15 cellular contexts compared by ENCODE assay signal in genomic region chr11:27414644-27415043, GRCh38. TPM values are rescaled to one million over a fixed set of nuclear protein-coding genes. Genes with fewer than 3 reads are reported as not detected.
DNase-seq lines count a peak whose midpoint lies in the region; TF ChIP-seq lines count a peak whose summit lies in the region.
"Had no signal": no experiment of that assay in that cellular context is flagged by ENCODE, and none has a peak within 500 bp of the region (broad histone marks: within the 10 kb centered on the region; RNA-seq: fewer than 3 reads in every experiment).

No MANE protein-coding gene starts in this region.

- H3K4me1 ChIP-seq in subcutaneous abdominal adipose tissue (ENCODE audit: control insufficient read depth in 5 of 5, insufficient read depth in 5 of 5, low read length in 5 of 5) (peaks cover 0 to 17% (median 4%) of the 10 kb centered on the region in 5 donors), A673 (ENCODE audit: insufficient read depth, low read length, poor library complexity, severe bottlenecking) (no peaks in the 10 kb centered on the region)

- POLR2A ChIA-PET in A673 (lab: Charles Lee; ENCODE audit: low non-redundant PET), result no interaction called here
- POLR2A ChIA-PET in activated CD4-positive, alpha-beta T cell treated with anti-CD3 and anti-CD28 coated beads, Interleukin-2, amount 10 ng/mL, durations not matched to agents 7 days and 5 days (lab: Charles Lee), result no interaction called here

- TF ChIP-seq POLR2A in erythroblast (IDR thresholded peaks at IDR 0.05; ENCODE audit: low read length), result no peak

- no TSS peak for BruUV-seq in A673 (replicated peaks; lab: Mats Ljungman, UMichigan)

- intact Hi-C loops in A673 (cut with micrococcal nuclease; ENCODE audit: unreplicated experiment), result no loop called here

- no peaks in the 10 kb centered on the region for H3K9me3 Mint-ChIP-seq in activated CD4-positive, alpha-beta T cell treated with anti-CD3 and anti-CD28 coated beads, Interleukin-2, amount 10 ng/mL, durations not matched to agents 7 days and 5 days

- no peaks in the 10 kb centered on the region for H3K27me3 Mint-ChIP-seq in activated CD4-positive, alpha-beta T cell treated with anti-CD3 and anti-CD28 coated beads, Interleukin-2, amount 10 ng/mL, durations not matched to agents 7 days and 5 days

- DNase-seq in NCI-H146 (lab: John Stamatoyannopoulos, UW) (peak; percentile 38), NCI-H2227 treated with DMSO at 0.1 percent for 48 hours (lab: John Stamatoyannopoulos, UW) (peak; percentile 79), erythroblast (lab: John Stamatoyannopoulos, UW) (peak; percentile 30 to 63), activated gamma-delta T cell treated with Interleukin-2 at 50 U/mL for 16 hours (no peak), A673 (ENCODE audit: low spot score) (no peak)
- no peak for DNase-seq in activated CD4-positive, alpha-beta T cell treated with anti-CD3 and anti-CD28 coated beads, Interleukin-2, amount 10 ng/mL, durations not matched to agents 7 days and 5 days
- DNase-seq: AML-193, DMS79, KG1, NCI-H1105 treated with DMSO at 0.1 percent for 48 hours, NCI-H187, NCI-H446, NCI-H526 treated with DMSO at 0.1 percent for 48 hours had no signal

- H3K4me3 ChIP-seq in subcutaneous abdominal adipose tissue (ENCODE audit: low read depth in 1 of 5, low read length in 5 of 5) (no peak overlapping the region), A673 (ENCODE audit: low read depth, low read length, poor library complexity, severe bottlenecking) (no peak overlapping the region)

- H3K27ac Mint-ChIP-seq in activated CD4-positive, alpha-beta T cell treated with anti-CD3 and anti-CD28 coated beads, Interleukin-2, amount 10 ng/mL, durations not matched to agents 7 days and 5 days, result no peak overlapping the region

- H3K9me3 ChIP-seq in subcutaneous abdominal adipose tissue (ENCODE audit: control insufficient read depth in 5 of 5, low read length in 5 of 5), result no peaks in the 10 kb centered on the region
- H3K9me3 ChIP-seq in A673 (ENCODE audit: low read depth, low read length, poor library complexity, severe bottlenecking), result no peaks in the 10 kb centered on the region

- peaks cover 0 to 2% (median 0%) of the 10 kb centered on the region in 5 donors for H3K36me3 ChIP-seq in subcutaneous abdominal adipose tissue (ENCODE audit: control insufficient read depth in 5 of 5, insufficient read depth in 5 of 5, low read length in 5 of 5)
- no peaks in the 10 kb centered on the region for H3K36me3 ChIP-seq in A673 (ENCODE audit: insufficient read depth, low read length, poor library complexity, severe bottlenecking)

- H3K4me1 Mint-ChIP-seq in activated CD4-positive, alpha-beta T cell treated with anti-CD3 and anti-CD28 coated beads, Interleukin-2, amount 10 ng/mL, durations not matched to agents 7 days and 5 days, result no peaks in the 10 kb centered on the region

- H3K27me3 ChIP-seq in subcutaneous abdominal adipose tissue (ENCODE audit: control insufficient read depth in 5 of 5, insufficient read depth in 4 of 5, low read length in 5 of 5) (no peaks in the 10 kb centered on the region), A673 (replicated peaks; ENCODE audit: insufficient read depth, low read depth, low read length, poor library complexity) (no peaks in the 10 kb centered on the region)

- no peak for TF ChIP-seq CTCF in A673 (conservative IDR thresholded peaks at IDR 0.05; ENCODE audit: low read depth, low read length)

- CTCF ChIA-PET in A673 (lab: Charles Lee), result no interaction called here
- CTCF ChIA-PET in activated CD4-positive, alpha-beta T cell treated with anti-CD3 and anti-CD28 coated beads, Interleukin-2, amount 10 ng/mL, durations not matched to agents 7 days and 5 days (lab: Charles Lee), result no interaction called here

- H3K27ac ChIP-seq in subcutaneous abdominal adipose tissue (ENCODE audit: low read depth, low read length) (peak overlapping the region; percentile 48), A673 (ENCODE audit: low read depth, low read length, poor library complexity, severe bottlenecking) (no peak overlapping the region)
- H3K27ac ChIP-seq: C4-2B had no signal

- no peak overlapping the region for H3K4me3 Mint-ChIP-seq in activated CD4-positive, alpha-beta T cell treated with anti-CD3 and anti-CD28 coated beads, Interleukin-2, amount 10 ng/mL, durations not matched to agents 7 days and 5 days

- no peaks in the 10 kb centered on the region for H3K36me3 Mint-ChIP-seq in activated CD4-positive, alpha-beta T cell treated with anti-CD3 and anti-CD28 coated beads, Interleukin-2, amount 10 ng/mL, durations not matched to agents 7 days and 5 days (ENCODE audit: low read depth)

- no peak overlapping the region for H3K9ac ChIP-seq in subcutaneous abdominal adipose tissue (ENCODE audit: low read length in 5 of 5)

RNA-seq across cellular contexts. Expression of gene CCDC34, which starts 51.6 kb away (rescaled TPM):
- 101 and 105 TPM in 2 replicates for total RNA-seq in A673 (2021)
- total RNA-seq in activated CD4-positive, alpha-beta T cell treated with anti-CD3 and anti-CD28 coated beads, Interleukin-2, amount 10 ng/mL, durations not matched to agents 7 days and 5 days, result 10 to 100 TPM; 18.8 to 23.8 TPM

RNA-seq across cellular contexts. Expression of gene LGR4, which starts 57.9 kb away (rescaled TPM):
- total RNA-seq in A673 (2021), result 24.7 and 27.9 TPM in 2 replicates
- total RNA-seq in activated CD4-positive, alpha-beta T cell treated with anti-CD3 and anti-CD28 coated beads, Interleukin-2, amount 10 ng/mL, durations not matched to agents 7 days and 5 days, result under 1 TPM; 0.12 to 0.29 TPM

Comparison
In these comparisons a context has a peak if more than half of its experiments do, and no peak if none do; other contexts are left out.
1. DNase-seq: peak in NCI-H146 (single experiment), NCI-H2227 treated with DMSO at 0.1 percent for 48 hours (single experiment) and erythroblast (2 of 2); none in activated gamma-delta T cell treated with Interleukin-2 at 50 U/mL for 16 hours (single experiment), A673 (single experiment) and activated CD4-positive, alpha-beta T cell treated with anti-CD3 and anti-CD28 coated beads, Interleukin-2, amount 10 ng/mL, durations not matched to agents 7 days and 5 days (single experiment).
2. RNA of gene LGR4, which starts 57.9 kb away (total RNA-seq): 24.7 to 27.9 TPM in A673; 0.12 to 0.29 TPM in activated CD4-positive, alpha-beta T cell treated with anti-CD3 and anti-CD28 coated beads, Interleukin-2, amount 10 ng/mL, durations not matched to agents 7 days and 5 days; every median in the first group is over 10 times any median in the second.